ENCODE assay signal across 1 cellular context in the genomic region with DNA sequence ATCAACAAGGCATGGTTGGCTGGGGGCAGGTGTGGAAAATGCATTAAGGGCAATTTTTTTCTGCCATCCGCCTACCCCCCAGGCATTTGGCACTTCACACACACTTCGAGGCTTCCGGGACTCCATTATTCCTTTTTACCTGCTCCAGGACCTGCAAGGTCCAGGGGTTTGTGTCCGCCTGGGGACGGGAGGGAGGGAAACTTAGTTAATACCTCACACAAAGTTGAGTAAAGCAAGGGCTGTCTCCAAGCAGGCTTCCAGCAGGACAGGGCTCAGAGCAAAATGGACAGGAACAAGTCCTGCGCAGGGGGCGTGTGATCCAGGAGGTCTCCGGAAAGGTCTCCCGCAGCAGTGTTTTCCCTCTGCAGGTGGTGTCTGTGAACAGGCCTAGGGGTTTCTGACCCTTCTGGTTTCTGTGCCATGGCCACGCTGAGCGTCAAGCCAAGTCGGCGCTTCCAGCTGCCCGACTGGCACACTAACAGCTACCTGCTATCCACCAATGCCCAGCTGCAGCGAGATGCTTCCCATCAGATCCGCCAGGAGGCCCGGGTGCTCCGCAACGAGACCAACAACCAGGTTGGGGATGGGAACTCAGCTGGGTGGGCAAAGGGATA.
TF ChIP-seq lines count a peak whose summit lies in the region.

No MANE protein-coding gene starts in this region.

TF ChIP-seq in GM23338, 12 proteins besides CTCF, POLR2A, EP300 and RAD21 (continued from another document):
- TF ChIP-seq ZNF462 (CRISPR knock-in tag; IDR thresholded peaks at IDR 0.05) (no peak), ETS1 (IDR thresholded peaks at IDR 0.05) (no peak), POLR2AphosphoS5 (IDR thresholded peaks at IDR 0.05; ENCODE audit: low read depth) (no peak), ZNF331 (CRISPR knock-in tag; IDR thresholded peaks at IDR 0.05; ENCODE audit: low read depth) (no peak), JUNB (IDR thresholded peaks at IDR 0.05; ENCODE audit: unreplicated experiment) (no peak), EZH2phosphoT487 (IDR thresholded peaks at IDR 0.05; ENCODE audit: unreplicated experiment) (no peak), STAT1 (IDR thresholded peaks at IDR 0.05; ENCODE audit: unreplicated experiment) (no peak), ZNF114 (CRISPR knock-in tag; IDR thresholded peaks at IDR 0.05) (no peak)
- TF ChIP-seq, protein P1, sequence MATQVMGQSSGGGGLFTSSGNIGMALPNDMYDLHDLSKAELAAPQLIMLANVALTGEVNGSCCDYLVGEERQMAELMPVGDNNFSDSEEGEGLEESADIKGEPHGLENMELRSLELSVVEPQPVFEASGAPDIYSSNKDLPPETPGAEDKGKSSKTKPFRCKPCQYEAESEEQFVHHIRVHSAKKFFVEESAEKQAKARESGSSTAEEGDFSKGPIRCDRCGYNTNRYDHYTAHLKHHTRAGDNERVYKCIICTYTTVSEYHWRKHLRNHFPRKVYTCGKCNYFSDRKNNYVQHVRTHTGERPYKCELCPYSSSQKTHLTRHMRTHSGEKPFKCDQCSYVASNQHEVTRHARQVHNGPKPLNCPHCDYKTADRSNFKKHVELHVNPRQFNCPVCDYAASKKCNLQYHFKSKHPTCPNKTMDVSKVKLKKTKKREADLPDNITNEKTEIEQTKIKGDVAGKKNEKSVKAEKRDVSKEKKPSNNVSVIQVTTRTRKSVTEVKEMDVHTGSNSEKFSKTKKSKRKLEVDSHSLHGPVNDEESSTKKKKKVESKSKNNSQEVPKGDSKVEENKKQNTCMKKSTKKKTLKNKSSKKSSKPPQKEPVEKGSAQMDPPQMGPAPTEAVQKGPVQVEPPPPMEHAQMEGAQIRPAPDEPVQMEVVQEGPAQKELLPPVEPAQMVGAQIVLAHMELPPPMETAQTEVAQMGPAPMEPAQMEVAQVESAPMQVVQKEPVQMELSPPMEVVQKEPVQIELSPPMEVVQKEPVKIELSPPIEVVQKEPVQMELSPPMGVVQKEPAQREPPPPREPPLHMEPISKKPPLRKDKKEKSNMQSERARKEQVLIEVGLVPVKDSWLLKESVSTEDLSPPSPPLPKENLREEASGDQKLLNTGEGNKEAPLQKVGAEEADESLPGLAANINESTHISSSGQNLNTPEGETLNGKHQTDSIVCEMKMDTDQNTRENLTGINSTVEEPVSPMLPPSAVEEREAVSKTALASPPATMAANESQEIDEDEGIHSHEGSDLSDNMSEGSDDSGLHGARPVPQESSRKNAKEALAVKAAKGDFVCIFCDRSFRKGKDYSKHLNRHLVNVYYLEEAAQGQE (IDR thresholded peaks at IDR 0.05; ENCODE audit: unreplicated experiment), result no peak
